Comparison of ENCODE assay signal across 18 cellular contexts in the genomic region with DNA sequence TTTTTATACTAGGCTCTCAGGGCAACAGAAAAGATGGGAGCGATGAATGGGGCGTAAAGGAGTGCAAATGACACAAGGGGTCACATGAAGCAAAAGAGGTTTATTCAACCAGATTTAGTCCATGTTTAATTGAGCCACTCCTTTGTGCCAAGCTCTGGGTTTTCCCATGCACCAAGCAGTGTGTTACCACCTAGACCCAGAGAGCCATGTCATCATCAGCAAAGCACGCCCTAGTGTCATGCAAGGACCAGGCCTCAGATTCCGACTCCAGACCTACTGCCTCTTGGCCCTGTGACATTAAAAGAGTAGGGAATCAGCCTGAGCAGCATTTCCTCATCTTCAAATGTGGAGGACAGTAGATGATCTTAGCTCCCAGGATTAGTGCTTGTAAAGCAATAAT. TPM values are rescaled to one million over a fixed set of nuclear protein-coding genes. Genes with fewer than 3 reads are reported as not detected.
DNase-seq lines count a peak whose midpoint lies in the region; ATAC-seq and TF ChIP-seq lines count a peak whose summit lies in the region.
"Had no signal": no experiment of that assay in that cellular context is flagged by ENCODE, and none has a peak within 500 bp of the region (broad histone marks: within the 10 kb centered on the region; RNA-seq: fewer than 3 reads in every experiment).

No MANE protein-coding gene starts in this region.

- H3K9me2 ChIP-seq in MM.1S (replicated peaks; ENCODE audit: insufficient read depth, low read length) = no peaks in the 10 kb centered on the region
- H3K9me2 ChIP-seq: SK-N-SH had no signal

- H3K9me3 ChIP-seq in MM.1S (replicated peaks; ENCODE audit: insufficient read depth, low read length) (no peaks in the 10 kb centered on the region), aorta (ENCODE audit: control insufficient read depth, low read length) (no peaks in the 10 kb centered on the region)
- H3K9me3 ChIP-seq: HAP-1, SK-N-SH had no signal

- 80 to 85% methylated on average over 4 of the region's 4 CpGs for WGBS in aorta, 2 donors

- H3K36me3 Mint-ChIP-seq in activated naive CD8-positive, alpha-beta T cell treated with anti-CD3 and anti-CD28 coated beads, Interleukin-2, amount 10 ng/mL, durations not matched to agents 7 days and 5 days = no peaks in the 10 kb centered on the region
- no peaks in the 10 kb centered on the region for H3K36me3 Mint-ChIP-seq in activated naive CD8-positive, alpha-beta T cell treated with anti-CD3 and anti-CD28 coated beads for 36 hours
- H3K36me3 Mint-ChIP-seq in dendritic cell treated with granulocyte-macrophage colony-stimulating factor and Interleukin-4, amounts not matched to agents 40 ng/mL and 50 ng/mL, for 4 days (ENCODE audit: low read depth) = no peaks in the 10 kb centered on the region

- ATAC-seq in activated naive CD8-positive, alpha-beta T cell treated with anti-CD3 and anti-CD28 coated beads, Interleukin-2, amount 10 ng/mL, durations not matched to agents 7 days and 5 days (ENCODE audit: low read depth) = no peak
- no peak for ATAC-seq in aorta (ENCODE audit: low FRiP score)

- peak overlapping the region; percentile 76 for H3K4me2 ChIP-seq in MM.1S (ENCODE audit: low read depth, low read length)
- H3K4me2 ChIP-seq: SK-N-SH had no signal

- H2AFZ ChIP-seq in MM.1S (ENCODE audit: low read length) = no peak overlapping the region

- H3K27me3 ChIP-seq in MM.1S (replicated peaks; ENCODE audit: insufficient read depth, low read length) = no peaks in the 10 kb centered on the region
- H3K27me3 ChIP-seq in aorta (ENCODE audit: control insufficient read depth in 1 of 2, insufficient read depth in 2 of 2, low read length in 1 of 2) = no peaks in the 10 kb centered on the region

- H3K4me1 ChIP-seq in MM.1S (ENCODE audit: low read length) (peaks cover 23% of the 10 kb centered on the region), aorta (ENCODE audit: control insufficient read depth in 1 of 2, insufficient read depth in 2 of 2, low read length in 2 of 2) (no peaks in the 10 kb centered on the region)
- H3K4me1 ChIP-seq: HAP-1 had no signal

- H4K20me1 ChIP-seq in MM.1S (ENCODE audit: insufficient read depth, low read length) = no peaks in the 10 kb centered on the region

- H3K4me3 Mint-ChIP-seq in activated naive CD8-positive, alpha-beta T cell treated with anti-CD3 and anti-CD28 coated beads, Interleukin-2, amount 10 ng/mL, durations not matched to agents 7 days and 5 days = no peak overlapping the region
- no peak overlapping the region for H3K4me3 Mint-ChIP-seq in activated naive CD8-positive, alpha-beta T cell treated with anti-CD3 and anti-CD28 coated beads for 36 hours
- no peak overlapping the region for H3K4me3 Mint-ChIP-seq in dendritic cell treated with granulocyte-macrophage colony-stimulating factor and Interleukin-4, amounts not matched to agents 40 ng/mL and 50 ng/mL, for 4 days

- H3K27ac Mint-ChIP-seq in activated naive CD8-positive, alpha-beta T cell treated with anti-CD3 and anti-CD28 coated beads, Interleukin-2, amount 10 ng/mL, durations not matched to agents 7 days and 5 days = no peak overlapping the region
- H3K27ac Mint-ChIP-seq in activated naive CD8-positive, alpha-beta T cell treated with anti-CD3 and anti-CD28 coated beads for 36 hours = no peak overlapping the region
- peak overlapping the region; percentile 27 for H3K27ac Mint-ChIP-seq in dendritic cell treated with granulocyte-macrophage colony-stimulating factor and Interleukin-4, amounts not matched to agents 40 ng/mL and 50 ng/mL, for 4 days

- peaks cover 34% of the 10 kb centered on the region for H3K27me3 Mint-ChIP-seq in activated naive CD8-positive, alpha-beta T cell treated with anti-CD3 and anti-CD28 coated beads, Interleukin-2, amount 10 ng/mL, durations not matched to agents 7 days and 5 days
- H3K27me3 Mint-ChIP-seq in activated naive CD8-positive, alpha-beta T cell treated with anti-CD3 and anti-CD28 coated beads for 36 hours = peaks cover 25% of the 10 kb centered on the region
- H3K27me3 Mint-ChIP-seq in dendritic cell treated with granulocyte-macrophage colony-stimulating factor and Interleukin-4, amounts not matched to agents 40 ng/mL and 50 ng/mL, for 4 days = peaks cover 4% of the 10 kb centered on the region

- H3K4me1 Mint-ChIP-seq in activated naive CD8-positive, alpha-beta T cell treated with anti-CD3 and anti-CD28 coated beads, Interleukin-2, amount 10 ng/mL, durations not matched to agents 7 days and 5 days = peaks cover 8% of the 10 kb centered on the region
- peaks cover 21% of the 10 kb centered on the region for H3K4me1 Mint-ChIP-seq in activated naive CD8-positive, alpha-beta T cell treated with anti-CD3 and anti-CD28 coated beads for 36 hours
- H3K4me1 Mint-ChIP-seq in dendritic cell treated with granulocyte-macrophage colony-stimulating factor and Interleukin-4, amounts not matched to agents 40 ng/mL and 50 ng/mL, for 4 days (ENCODE audit: low read depth) = peaks cover 38% of the 10 kb centered on the region

- H3K4me3 ChIP-seq in MM.1S (ENCODE audit: low read length) (peak overlapping the region; percentile 99), aorta (ENCODE audit: low read length in 2 of 2) (no peak overlapping the region), foreskin fibroblast (ENCODE audit: low read depth in 1 of 2, low read length in 2 of 2) (no peak overlapping the region)
- H3K4me3 ChIP-seq: HAP-1 had no signal

- intact Hi-C loops in dendritic cell treated with granulocyte-macrophage colony-stimulating factor and Interleukin-4, amounts not matched to agents 40 ng/mL and 50 ng/mL, for 4 days (cut with micrococcal nuclease) = no loop called here
- intact Hi-C loops in aorta (cut with DNase I) = no loop called here

- POLR2A ChIA-PET in activated naive CD8-positive, alpha-beta T cell treated with anti-CD3 and anti-CD28 coated beads, Interleukin-2, amount 10 ng/mL, durations not matched to agents 7 days and 5 days (lab: Charles Lee) = no interaction called here

- H3F3A ChIP-seq in MM.1S (ENCODE audit: insufficient read depth, low read length) = peaks cover 94% of the 10 kb centered on the region

- DNase-seq in activated naive CD8-positive, alpha-beta T cell treated with anti-CD3 and anti-CD28 coated beads, Interleukin-2, amount 10 ng/mL, durations not matched to agents 7 days and 5 days = peak; percentile 1
- DNase-seq in activated naive CD8-positive, alpha-beta T cell treated with anti-CD3 and anti-CD28 coated beads for 36 hours = no peak
- DNase-seq in MM.1S (peak; percentile 55), ureter (ENCODE audit: low spot score) (peak; percentile 7), dermis blood vessel endothelial cell (no peak), aorta (no peak), foreskin fibroblast (no peak)
- DNase-seq: COR-L47, NCI-H1048, NCI-H1436 treated with DMSO at 0.1 percent for 48 hours, NCI-H2081 treated with DMSO at 0.1 percent for 48 hours, NCI-H510A treated with DMSO at 0.1 percent for 48 hours, SHP77, SK-N-SH had no signal

- peaks cover 16% of the 10 kb centered on the region for H3K36me3 ChIP-seq in MM.1S (replicated peaks; ENCODE audit: insufficient read depth, low read length)
- H3K36me3 ChIP-seq in aorta (ENCODE audit: control insufficient read depth in 1 of 2, insufficient read depth in 2 of 2, low read length in 1 of 2) = no peaks in the 10 kb centered on the region
- H3K36me3 ChIP-seq: HAP-1 had no signal

- H3K9me3 Mint-ChIP-seq in activated naive CD8-positive, alpha-beta T cell treated with anti-CD3 and anti-CD28 coated beads, Interleukin-2, amount 10 ng/mL, durations not matched to agents 7 days and 5 days = no peaks in the 10 kb centered on the region
- H3K9me3 Mint-ChIP-seq in activated naive CD8-positive, alpha-beta T cell treated with anti-CD3 and anti-CD28 coated beads for 36 hours = no peaks in the 10 kb centered on the region
- H3K9me3 Mint-ChIP-seq in dendritic cell treated with granulocyte-macrophage colony-stimulating factor and Interleukin-4, amounts not matched to agents 40 ng/mL and 50 ng/mL, for 4 days = no peaks in the 10 kb centered on the region

- peaks cover 97% of the 10 kb centered on the region for H3K79me2 ChIP-seq in MM.1S (ENCODE audit: low read length)

- TF ChIP-seq CTCF in MM.1S (IDR thresholded peaks at IDR 0.05; ENCODE audit: low read length) (no peak), foreskin fibroblast (IDR thresholded peaks at IDR 0.05; ENCODE audit: low read depth, low read length) (no peak)

- peak overlapping the region; percentile 100 for H3K9ac ChIP-seq in MM.1S (ENCODE audit: low read length)
- H3K9ac ChIP-seq: SK-N-SH had no signal

- H3K27ac ChIP-seq in MM.1S (ENCODE audit: low read length) (peak overlapping the region; percentile 98), aorta (ENCODE audit: low read depth in 1 of 2, low read length in 2 of 2) (no peak overlapping the region)

RNA-seq across cellular contexts. Expression of a gene that starts 1.1 kb away (rescaled TPM):
- not detected for total RNA-seq in activated naive CD8-positive, alpha-beta T cell treated with anti-CD3 and anti-CD28 coated beads, Interleukin-2, amount 10 ng/mL, durations not matched to agents 7 days and 5 days
- total RNA-seq in activated naive CD8-positive, alpha-beta T cell treated with anti-CD3 and anti-CD28 coated beads for 36 hours = under 1 TPM; 0.62 to 0.93 TPM
- total RNA-seq in ureter = 34.5 TPM
- total RNA-seq in dermis blood vessel endothelial cell = not detected in 2 replicates
- 1 to 10 TPM; 1.0 to 6.1 TPM for total RNA-seq in aorta
- 1 to 10 TPM in 1 of 2 donors, under 1 TPM in 1; 0.51 to 3.0 TPM for polyA plus RNA-seq in aorta
- total RNA-seq: A172, HT1080 had no signal
- polyA plus RNA-seq: SK-N-SH had no signal

Comparison
In these comparisons a context has a peak if more than half of its experiments do, and no peak if none do; other contexts are left out.
1. DNase-seq: peak in activated naive CD8-positive, alpha-beta T cell treated with anti-CD3 and anti-CD28 coated beads, Interleukin-2, amount 10 ng/mL, durations not matched to agents 7 days and 5 days (single experiment), MM.1S (single experiment) and ureter (single experiment); none in activated naive CD8-positive, alpha-beta T cell treated with anti-CD3 and anti-CD28 coated beads for 36 hours (single experiment), dermis blood vessel endothelial cell (single experiment), aorta (0 of 2) and foreskin fibroblast (0 of 2).